14 cellular contexts compared by ENCODE assay signal in the genomic region with DNA sequence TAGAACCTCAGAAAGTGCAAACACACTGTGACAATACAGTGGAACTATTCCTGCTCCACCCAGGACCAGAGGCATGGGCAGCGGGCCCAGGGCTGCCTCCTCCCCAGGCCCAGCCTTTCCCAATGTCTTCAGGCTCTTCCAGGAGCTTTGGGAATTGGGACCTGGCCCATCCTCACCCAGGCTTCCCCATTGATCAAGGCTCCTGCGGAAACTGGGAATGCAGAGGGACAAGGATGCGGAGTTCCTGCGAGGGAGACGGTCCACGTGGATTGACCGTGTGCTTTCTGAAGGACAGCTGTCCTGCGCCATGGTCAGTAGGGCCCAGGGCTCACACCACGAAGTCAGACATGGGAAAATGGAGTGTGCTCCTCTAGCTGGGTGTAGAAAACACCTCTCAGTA.
"Had no signal": no experiment of that assay in that cellular context is flagged by ENCODE, and none has a peak within 500 bp of the region (broad histone marks: within the 10 kb centered on the region; RNA-seq: fewer than 3 reads in every experiment).

No MANE protein-coding gene starts in this region.

- H3K27me3 ChIP-seq: right lobe of liver had no signal

- H3K4me1 ChIP-seq: gastroesophageal sphincter, psoas muscle, right lobe of liver had no signal

- H3K27ac ChIP-seq: gastroesophageal sphincter, psoas muscle, right lobe of liver had no signal

- H3K36me3 ChIP-seq: right lobe of liver had no signal

- H3K4me3 ChIP-seq: gastroesophageal sphincter, psoas muscle, right lobe of liver, smooth muscle cell had no signal

- H3K9me3 ChIP-seq: gastroesophageal sphincter, psoas muscle, right lobe of liver had no signal

- DNase-seq: activated naive CD4-positive, alpha-beta T cell; activated naive CD8-positive, alpha-beta T cell treated with anti-CD3 and anti-CD28 coated beads, Interleukin-2, amount 10 ng/mL, durations not matched to agents 7 days and 5 days; activated T-cell treated with anti-CD3 and anti-CD28 coated beads for 4 hours; endodermal cell; hypothalamus; left ventricle myocardium superior; mesendoderm; nucleus accumbens; SW 1271 had no signal

- ATAC-seq: gastroesophageal sphincter, left ventricle myocardium superior, psoas muscle had no signal

- FAIRE-seq: TTC549 had no signal
